24 cellular contexts compared by ENCODE assay signal in genomic region chr10:17357781-17358180, GRCh38.
"Had no signal": no experiment of that assay in that cellular context is flagged by ENCODE, and none has a peak within 500 bp of the region (broad histone marks: within the 10 kb centered on the region; RNA-seq: fewer than 3 reads in every experiment).

No MANE protein-coding gene starts in this region.

- H3K27ac ChIP-seq: Peyer's patch had no signal

- H3K36me3 ChIP-seq: Peyer's patch had no signal

- DNase-seq: activated CD4-positive, alpha-beta memory T cell treated with anti-CD3 and anti-CD28 coated beads, Interleukin-2, amount 10 ng/mL, durations not matched to agents 7 days and 5 days; activated CD4-positive, alpha-beta T cell treated with anti-CD3 and anti-CD28 coated beads, Interleukin-2, amount 10 ng/mL, durations not matched to agents 7 days and 5 days; activated CD4-positive, CD25-positive, alpha-beta regulatory T cell; activated gamma-delta T cell; activated naive CD4-positive, alpha-beta T cell treated with anti-CD3 and anti-CD28 coated beads for 36 hours; activated T-cell treated with anti-CD3 and anti-CD28 coated beads for 4 hours; activated T-cell treated with anti-CD3 and anti-CD28 coated beads, Interleukin-2, amount 50 U/mL, for 48 hours; amygdala; Karpas-422; NCI-H1417; NCI-H1930; NCI-H2107; NCI-H345; NCI-H510A; NCI-H526 treated with DMSO at 0.1 percent for 48 hours; NCI-H82; Peyer's patch; SHP77 treated with DMSO at 0.1 percent for 48 hours; T-cell; T-helper 2 cell; T1000 had no signal

- ATAC-seq: activated T-helper 17 cell treated with anti-CD3 and anti-CD28 coated beads, Interleukin-2, amount 50 U/mL, for 72 hours; T-cell had no signal

- FAIRE-seq: astrocyte, TTC549 had no signal

- H3K4me1 ChIP-seq: Peyer's patch had no signal

- H3K4me3 ChIP-seq: Peyer's patch had no signal

- H3K27me3 ChIP-seq: Peyer's patch had no signal

- H3K9me3 ChIP-seq: Peyer's patch had no signal
